12 cellular contexts compared by ENCODE assay signal in the genomic region with DNA sequence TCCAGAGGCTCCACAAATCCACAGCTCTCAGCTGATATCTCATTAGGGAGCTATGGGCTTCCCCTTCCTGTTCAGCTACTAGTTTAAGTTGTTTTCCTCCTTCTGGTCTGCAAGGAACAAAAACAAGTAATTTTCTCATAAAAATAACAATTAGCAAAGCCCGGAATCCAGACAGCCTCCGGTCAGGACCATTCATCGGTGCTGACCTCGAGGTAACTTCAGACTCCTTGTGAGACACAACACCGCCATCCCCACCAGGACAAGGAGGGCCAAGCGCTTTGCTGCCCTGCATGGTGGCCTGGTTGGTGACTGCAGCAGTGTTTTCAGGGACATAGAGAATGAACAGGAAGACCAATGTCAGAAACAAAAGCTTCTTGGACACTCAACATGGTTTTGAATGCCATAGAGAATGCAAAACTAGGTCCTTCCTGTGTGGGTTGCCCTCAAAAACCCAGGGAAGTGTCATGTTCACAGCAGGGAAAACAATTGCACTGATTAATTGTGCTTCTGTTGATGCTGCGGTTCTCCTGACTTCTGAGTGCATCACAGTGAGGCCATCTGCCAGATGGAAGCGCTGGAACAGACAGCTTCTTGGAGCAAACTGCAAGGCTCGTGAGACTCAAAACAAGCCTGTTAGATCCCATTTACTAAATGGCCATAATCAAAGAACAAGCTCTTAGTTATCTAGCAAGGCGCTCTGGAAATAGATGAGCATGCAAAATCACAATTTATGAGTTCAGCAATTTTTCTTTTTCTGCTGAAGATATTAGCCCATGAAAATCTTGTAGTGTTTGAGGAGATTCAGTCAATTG.
A peak's percentile ranks its signal among the peaks of the same experiment; 100 is the strongest.
DNase-seq lines count a peak whose midpoint lies in the region; ATAC-seq and TF ChIP-seq lines count a peak whose summit lies in the region.
"Had no signal": no experiment of that assay in that cellular context is flagged by ENCODE, and none has a peak within 500 bp of the region (broad histone marks: within the 10 kb centered on the region; RNA-seq: fewer than 3 reads in every experiment).

No MANE protein-coding gene starts in this region.

- ATAC-seq in activated T-cell treated with anti-CD3 and anti-CD28 coated beads, Interleukin-2, amount 50 U/mL, for 72 hours (replicated peaks in 1 of 2), result no peak
- ATAC-seq in effector memory CD8-positive, alpha-beta T cell (replicated peaks), result no peak
- ATAC-seq in GM19467 (IDR thresholded peaks at IDR 0.05; ENCODE audit: unreplicated experiment), result no peak
- ATAC-seq: activated CD4-positive, CD25-positive, alpha-beta regulatory T cell treated with anti-CD3 and anti-CD28 coated beads, Interleukin-2, amount 50 U/mL, for 24 hours had no signal

- H3K4me3 Mint-ChIP-seq in activated T-cell treated with anti-CD3 and anti-CD28 coated beads, Interleukin-2, amount 50 U/mL, for 72 hours, result no peak overlapping the region
- H3K4me3 Mint-ChIP-seq in effector memory CD8-positive, alpha-beta T cell, result no peak overlapping the region
- H3K4me3 Mint-ChIP-seq in activated T-helper 2 cell treated with anti-CD3 and anti-CD28 coated beads, Interferon-gamma antibody, Interleukin-2, Interleukin-4, amounts not matched to agents 10 μg/mL and 5 μg/mL and 100 μg/mL, durations not matched to agents 14 hours and 24 hours and 36 hours (ENCODE audit: low read depth), result no peak overlapping the region
- H3K4me3 Mint-ChIP-seq: CD14-positive monocyte had no signal

- no peak for TF ChIP-seq EP300 in transverse colon (IDR thresholded peaks at IDR 0.05; ENCODE audit: low read depth)

- no peaks in the 10 kb centered on the region for H3K36me3 ChIP-seq in transverse colon

- H3K9me3 ChIP-seq in transverse colon, result no peaks in the 10 kb centered on the region

- no peaks in the 10 kb centered on the region for H3K27me3 ChIP-seq in transverse colon

- no peaks in the 10 kb centered on the region for H3K27me3 Mint-ChIP-seq in activated T-cell treated with anti-CD3 and anti-CD28 coated beads, Interleukin-2, amount 50 U/mL, for 72 hours (ENCODE audit: low read depth)
- H3K27me3 Mint-ChIP-seq in effector memory CD8-positive, alpha-beta T cell, result no peaks in the 10 kb centered on the region
- no peaks in the 10 kb centered on the region for H3K27me3 Mint-ChIP-seq in activated T-helper 2 cell treated with anti-CD3 and anti-CD28 coated beads, Interferon-gamma antibody, Interleukin-2, Interleukin-4, amounts not matched to agents 10 μg/mL and 5 μg/mL and 100 μg/mL, durations not matched to agents 14 hours and 24 hours and 36 hours (ENCODE audit: low read depth)

- no peak for TF ChIP-seq CTCF in transverse colon (IDR thresholded peaks at IDR 0.05)

- in situ Hi-C loops in transverse colon (cut with MboI; ENCODE audit: low pct_ligation_motif_present in 1 of 4, low pct_unique_long_range_greater_than_20kb in 1 of 4, low sequenced_read_pairs in 3 of 4), result no loop called here

- no peak for DNase-seq in activated T-cell treated with anti-CD3 and anti-CD28 coated beads, Interleukin-2, amount 50 U/mL, for 72 hours
- DNase-seq in activated T-cell treated with anti-CD3 and anti-CD28 coated beads for 4 hours (no peak), middle frontal gyrus (ENCODE audit: extremely low spot score, low spot score) (peak; percentile 52), transverse colon (peak; percentile 33)
- DNase-seq in effector memory CD8-positive, alpha-beta T cell, result no peak
- DNase-seq in activated CD4-positive, alpha-beta T cell treated with anti-CD3 and anti-CD28 coated beads for 4 hours, result no peak
- no peak for DNase-seq in activated T-helper 2 cell treated with anti-CD3 and anti-CD28 coated beads, Interferon-gamma antibody, Interleukin-2, Interleukin-4, amounts not matched to agents 10 μg/mL and 5 μg/mL and 100 μg/mL, durations not matched to agents 14 hours and 24 hours and 36 hours (ENCODE audit: low spot score)
- DNase-seq: effector CD8-positive, alpha-beta T cell had no signal

- H3K27ac ChIP-seq in transverse colon, result peak overlapping the region; percentile 37 to 69 (median 56)

- no peak overlapping the region for H3K4me3 ChIP-seq in transverse colon
- H3K4me3 ChIP-seq: skin epidermis had no signal

- TF ChIP-seq POLR2A in transverse colon (IDR thresholded peaks at IDR 0.05), result no peak

- intact Hi-C loops in transverse colon (cut with DNase I; ENCODE audit: low total_unique reads), result no loop called here
- intact Hi-C loops in activated T-helper 2 cell treated with anti-CD3 and anti-CD28 coated beads, Interferon-gamma antibody, Interleukin-2, Interleukin-4, amounts not matched to agents 10 μg/mL and 5 μg/mL and 100 μg/mL, durations not matched to agents 14 hours and 24 hours and 36 hours (cut with micrococcal nuclease), result no loop called here

- 73 to 88% methylated on average over 2 to 10 of the region's 10 CpGs for WGBS in transverse colon (ENCODE audit: low coverage in 1 of 2), 2 donors

- H3K9me3 Mint-ChIP-seq in activated T-cell treated with anti-CD3 and anti-CD28 coated beads, Interleukin-2, amount 50 U/mL, for 72 hours, result no peaks in the 10 kb centered on the region
- H3K9me3 Mint-ChIP-seq in effector memory CD8-positive, alpha-beta T cell, result peaks cover 0 to 7% of the 10 kb centered on the region in 2 donors
- no peaks in the 10 kb centered on the region for H3K9me3 Mint-ChIP-seq in activated T-helper 2 cell treated with anti-CD3 and anti-CD28 coated beads, Interferon-gamma antibody, Interleukin-2, Interleukin-4, amounts not matched to agents 10 μg/mL and 5 μg/mL and 100 μg/mL, durations not matched to agents 14 hours and 24 hours and 36 hours
- H3K9me3 Mint-ChIP-seq: CD14-positive monocyte had no signal

- H3K36me3 Mint-ChIP-seq in activated T-cell treated with anti-CD3 and anti-CD28 coated beads, Interleukin-2, amount 50 U/mL, for 72 hours (ENCODE audit: insufficient read depth in 2 of 2), result peaks cover 2 to 4% of the 10 kb centered on the region in 2 donors
- H3K36me3 Mint-ChIP-seq in effector memory CD8-positive, alpha-beta T cell (ENCODE audit: insufficient read depth), result peaks cover 3% of the 10 kb centered on the region
- peaks cover 13% of the 10 kb centered on the region for H3K36me3 Mint-ChIP-seq in activated T-helper 2 cell treated with anti-CD3 and anti-CD28 coated beads, Interferon-gamma antibody, Interleukin-2, Interleukin-4, amounts not matched to agents 10 μg/mL and 5 μg/mL and 100 μg/mL, durations not matched to agents 14 hours and 24 hours and 36 hours (ENCODE audit: low read depth)
- H3K36me3 Mint-ChIP-seq: CD14-positive monocyte had no signal

- H3K4me1 ChIP-seq in transverse colon, result peaks cover 14 to 27% (median 18%) of the 10 kb centered on the region in 4 donors

- H3K27ac Mint-ChIP-seq in activated T-cell treated with anti-CD3 and anti-CD28 coated beads, Interleukin-2, amount 50 U/mL, for 72 hours, result peak overlapping the region; percentile 49
- peak overlapping the region; percentile 16 to 62 for H3K27ac Mint-ChIP-seq in effector memory CD8-positive, alpha-beta T cell
- H3K27ac Mint-ChIP-seq in activated T-helper 2 cell treated with anti-CD3 and anti-CD28 coated beads, Interferon-gamma antibody, Interleukin-2, Interleukin-4, amounts not matched to agents 10 μg/mL and 5 μg/mL and 100 μg/mL, durations not matched to agents 14 hours and 24 hours and 36 hours, result no peak overlapping the region

- peaks cover 28% of the 10 kb centered on the region for H3K4me1 Mint-ChIP-seq in activated T-cell treated with anti-CD3 and anti-CD28 coated beads, Interleukin-2, amount 50 U/mL, for 72 hours (ENCODE audit: low read depth)
- H3K4me1 Mint-ChIP-seq in effector memory CD8-positive, alpha-beta T cell (ENCODE audit: low read depth in 2 of 2), result peaks cover 13 to 14% of the 10 kb centered on the region in 2 donors
- H3K4me1 Mint-ChIP-seq in activated T-helper 2 cell treated with anti-CD3 and anti-CD28 coated beads, Interferon-gamma antibody, Interleukin-2, Interleukin-4, amounts not matched to agents 10 μg/mL and 5 μg/mL and 100 μg/mL, durations not matched to agents 14 hours and 24 hours and 36 hours (ENCODE audit: low read depth), result peaks cover 37% of the 10 kb centered on the region

Comparison
In these comparisons a context has a peak if more than half of its experiments do, and no peak if none do; other contexts are left out.
1. DNase-seq: peak in middle frontal gyrus (single experiment) and transverse colon (single experiment); none in activated T-cell treated with anti-CD3 and anti-CD28 coated beads, Interleukin-2, amount 50 U/mL, for 72 hours (0 of 2), activated T-cell treated with anti-CD3 and anti-CD28 coated beads for 4 hours (single experiment), effector memory CD8-positive, alpha-beta T cell (0 of 3), activated CD4-positive, alpha-beta T cell treated with anti-CD3 and anti-CD28 coated beads for 4 hours (0 of 2) and activated T-helper 2 cell treated with anti-CD3 and anti-CD28 coated beads, Interferon-gamma antibody, Interleukin-2, Interleukin-4, amounts not matched to agents 10 μg/mL and 5 μg/mL and 100 μg/mL, durations not matched to agents 14 hours and 24 hours and 36 hours (single experiment).